21 cellular contexts compared by ENCODE assay signal in the genomic region with DNA sequence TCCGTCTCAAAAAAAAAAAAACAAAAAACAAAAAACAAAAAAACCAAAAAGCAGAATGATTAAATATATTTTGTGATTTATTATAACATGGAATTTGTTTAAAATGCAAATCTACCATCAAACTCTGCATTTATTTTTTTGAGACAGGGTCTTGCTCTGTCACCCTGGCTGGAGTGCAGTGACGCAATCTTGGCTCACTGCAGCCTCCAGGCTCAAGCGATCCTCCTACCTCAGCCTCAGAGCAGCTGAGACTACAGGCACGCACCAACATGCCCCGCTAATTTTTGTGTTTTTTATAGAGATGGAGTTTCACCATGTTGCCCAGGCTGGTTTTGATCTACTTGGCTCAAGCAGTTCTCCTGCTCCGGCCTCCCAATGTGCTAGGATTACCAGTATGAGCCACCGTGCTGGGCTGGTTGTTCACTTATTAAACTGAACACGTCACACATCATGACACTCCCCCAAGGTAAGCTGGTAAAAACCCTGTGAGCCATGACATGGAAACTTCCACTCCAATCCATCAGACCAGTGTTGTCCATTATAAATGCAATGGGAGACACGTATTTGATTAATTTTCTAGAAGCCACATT. TPM values are rescaled to one million over a fixed set of nuclear protein-coding genes. Genes with fewer than 3 reads are reported as not detected.
DNase-seq lines count a peak whose midpoint lies in the region; ATAC-seq, FAIRE-seq and TF ChIP-seq lines count a peak whose summit lies in the region.
"Had no signal": no experiment of that assay in that cellular context is flagged by ENCODE, and none has a peak within 500 bp of the region (broad histone marks: within the 10 kb centered on the region; RNA-seq: fewer than 3 reads in every experiment).

No MANE protein-coding gene starts in this region.

- H3K4me2 ChIP-seq in osteoblast (ENCODE audit: insufficient read depth, low read length) = no peak overlapping the region
- H3K4me2 ChIP-seq: BLaER1 had no signal

- no peak for TF ChIP-seq POLR2A in gastrocnemius medialis (IDR thresholded peaks at IDR 0.05)

- no peak overlapping the region for H3K9ac ChIP-seq in kidney (ENCODE audit: low read length in 2 of 2)
- H3K9ac ChIP-seq: BLaER1 had no signal

- H3K27me3 ChIP-seq in osteoblast (ENCODE audit: insufficient read depth, low read length) (no peaks in the 10 kb centered on the region), gastrocnemius medialis (peaks cover 0 to 5% (median 0%) of the 10 kb centered on the region in 3 donors)
- H3K27me3 ChIP-seq: BLaER1 had no signal

- POLR2A ChIA-PET in GM10248 (lab: Yijun Ruan, JAX) = no interaction called here

- H2AFZ ChIP-seq in osteoblast (ENCODE audit: low read length) = no peak overlapping the region

- DNase-seq in ACHN = peak; percentile 87
- no peak for DNase-seq in kidney
- DNase-seq in osteoblast (ENCODE audit: insufficient read length, low spot score, missing footprints) = peak; percentile 65
- DNase-seq in hypothalamus (lab: John Stamatoyannopoulos, UW) = no peak
- no peak for DNase-seq in gastrocnemius medialis
- DNase-seq in C1 segment of cervical spinal cord (lab: John Stamatoyannopoulos, UW) = no peak
- no peak for DNase-seq in GM10248 (ENCODE audit: extremely low spot score)
- DNase-seq: CD8-positive, alpha-beta T cell; DMS79 treated with DMSO at 0.1 percent for 48 hours; H9; IMR-90; NCI-H1105; NCI-H2081; NCI-H446 treated with DMSO at 0.1 percent for 48 hours; NCI-H69; NK-92 treated with Interleukin-12 subunit alpha and Interleukin-12 subunit beta, amount 100 ng/mL, for 24 hours; Right ventricle myocardium superior had no signal

- H3K36me3 ChIP-seq in kidney (ENCODE audit: control insufficient read depth in 1 of 2, insufficient read depth in 2 of 2, low read length in 2 of 2) = no peaks in the 10 kb centered on the region
- no peaks in the 10 kb centered on the region for H3K36me3 ChIP-seq in osteoblast (ENCODE audit: insufficient read depth, low read length)
- no peaks in the 10 kb centered on the region for H3K36me3 ChIP-seq in gastrocnemius medialis
- H3K36me3 ChIP-seq: BLaER1 had no signal

- H3K4me3 ChIP-seq in kidney (ENCODE audit: low read length in 2 of 2) (no peak overlapping the region), osteoblast (ENCODE audit: insufficient read depth, low read length) (no peak overlapping the region), gastrocnemius medialis (no peak overlapping the region)
- H3K4me3 ChIP-seq: BLaER1 had no signal

- H3K79me2 ChIP-seq in osteoblast (ENCODE audit: insufficient read depth, low read length) = no peaks in the 10 kb centered on the region

- H3K27ac ChIP-seq in VCaP (peak overlapping the region; percentile 72), kidney (ENCODE audit: low read depth in 2 of 2, low read length in 2 of 2) (peak overlapping the region; percentile 69 to 79), osteoblast (ENCODE audit: low read depth, low read length) (no peak overlapping the region), gastrocnemius medialis (no peak overlapping the region)
- H3K27ac ChIP-seq: BLaER1, HL-60 had no signal

- in situ Hi-C loops in ACHN (cut with HindIII; ENCODE audit: low pct_ligation_motif_present, low pct_unique_long_range_greater_than_20kb, low sequenced_read_pairs) = no loop called here
- in situ Hi-C loops in gastrocnemius medialis (cut with MboI; ENCODE audit: low sequenced_read_pairs in 4 of 4) = no loop called here

- no peaks in the 10 kb centered on the region for H4K20me1 ChIP-seq in osteoblast (ENCODE audit: insufficient read depth, low read length)
- H4K20me1 ChIP-seq: BLaER1 had no signal

- CTCF ChIA-PET in GM10248 (lab: Yijun Ruan, JAX) = no interaction called here

- FAIRE-seq in kidney (lab: Jason Lieb, UNC) = peak; percentile 58
- FAIRE-seq: A204.1 had no signal

- intact Hi-C loops in kidney (cut with DNase I) = no loop called here
- intact Hi-C loops in gastrocnemius medialis (cut with DNase I; ENCODE audit: low total_unique reads) = no loop called here

- no peak for TF ChIP-seq CTCF in VCaP (conservative IDR thresholded peaks at IDR 0.05)
- TF ChIP-seq CTCF in kidney (IDR thresholded peaks at IDR 0.05; ENCODE audit: borderline replicate concordance, extremely low read depth, insufficient read depth) = no peak
- TF ChIP-seq CTCF in osteoblast (IDR thresholded peaks at IDR 0.05; ENCODE audit: extremely low read depth, low read depth, low read length) = no peak
- TF ChIP-seq CTCF in gastrocnemius medialis (IDR thresholded peaks at IDR 0.05 in 4 of 5, conservative IDR thresholded peaks at IDR 0.05 in 1 of 5) = no peak
- no peak for TF ChIP-seq CTCF in GM10248 (IDR thresholded peaks at IDR 0.05; ENCODE audit: control extremely low read depth, extremely low read depth, low read depth, missing control alignments)

- H3K9me3 ChIP-seq in kidney (ENCODE audit: control insufficient read depth in 1 of 2, low read length in 2 of 2) (no peaks in the 10 kb centered on the region), osteoblast (ENCODE audit: low read depth, low read length) (no peaks in the 10 kb centered on the region), gastrocnemius medialis (no peaks in the 10 kb centered on the region)
- H3K9me3 ChIP-seq: BLaER1 had no signal

- ATAC-seq in gastrocnemius medialis = no peak
- ATAC-seq: CD8-positive, alpha-beta T cell had no signal

- H3K4me1 ChIP-seq in kidney (ENCODE audit: control insufficient read depth in 1 of 2, insufficient read depth in 1 of 2, low read depth in 1 of 2, low read length in 2 of 2) = peaks cover 11 to 25% of the 10 kb centered on the region in 2 donors
- peaks cover 25% of the 10 kb centered on the region for H3K4me1 ChIP-seq in osteoblast (ENCODE audit: insufficient read depth, low read length)
- H3K4me1 ChIP-seq in gastrocnemius medialis = no peaks in the 10 kb centered on the region
- H3K4me1 ChIP-seq: BLaER1 had no signal

RNA-seq across cellular contexts. Expression of a gene that starts 45.7 kb away (rescaled TPM):
- total RNA-seq in kidney (124 TPM), osteoblast (1.8 and 2.2 TPM in 2 replicates), gastrocnemius medialis (1 to 10 TPM; 1.5 to 8.7 (median 4.3) TPM)
- 61.5 TPM for polyA plus RNA-seq in kidney (ENCODE audit: insufficient read depth, low read depth, low replicate concordance)
- total RNA-seq: CD8-positive, alpha-beta T cell had no signal

Comparison
In these comparisons a context has a peak if more than half of its experiments do, and no peak if none do; other contexts are left out.
1. DNase-seq: peak in ACHN (single experiment) and osteoblast (single experiment); none in kidney (single experiment), hypothalamus (0 of 51), gastrocnemius medialis (0 of 2), C1 segment of cervical spinal cord (0 of 14) and GM10248 (single experiment).
2. H3K27ac ChIP-seq: peak in VCaP (single experiment) and kidney (2 of 2); none in osteoblast (single experiment) and gastrocnemius medialis (0 of 4).
3. RNA of a gene that starts 45.7 kb away (total RNA-seq): 124 TPM in kidney (single experiment); 1.5 to 8.7 TPM in gastrocnemius medialis and 1.8 to 2.2 TPM in osteoblast; every median in the first group is over 10 times any median in the second.